In genomic region chr10:58894929-58895328, GRCh38 we compare ENCODE assay signal across 1 cellular context.
TF ChIP-seq lines count a peak whose summit lies in the region.

No MANE protein-coding gene starts in this region.

TF ChIP-seq in H1, 55 proteins besides CTCF, POLR2A, EP300 and RAD21 (continued from another document):
- no peak for TF ChIP-seq CHD7 (IDR thresholded peaks at IDR 0.05; ENCODE audit: insufficient replicate concordance, low read length)
TF ChIP-seq in H1: peak in this region for 0.
